22 cellular contexts compared by ENCODE assay signal in the genomic region with DNA sequence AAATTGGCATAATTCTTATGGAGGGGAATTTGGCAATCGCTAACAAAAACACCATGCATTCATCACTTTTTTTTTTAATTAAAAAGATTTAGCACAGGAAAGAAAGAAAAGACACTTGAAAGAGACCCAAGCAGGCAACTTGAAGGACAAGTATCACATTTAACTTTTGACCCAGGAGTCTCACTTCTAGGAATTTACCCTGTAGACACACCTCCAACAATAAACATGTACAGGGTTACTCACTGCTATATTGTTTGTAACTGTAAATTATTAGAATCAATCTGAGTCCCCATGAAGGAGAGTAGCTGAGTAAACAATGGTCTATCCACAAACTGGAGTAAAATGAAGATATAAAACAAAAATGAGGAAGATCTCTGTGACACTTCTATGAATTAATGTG.
"Had no signal": no experiment of that assay in that cellular context is flagged by ENCODE, and none has a peak within 500 bp of the region (broad histone marks: within the 10 kb centered on the region; RNA-seq: fewer than 3 reads in every experiment).

No MANE protein-coding gene starts in this region.

- H3K4me1 Mint-ChIP-seq: endodermal cell, mesothelial cell of epicardium had no signal

- DNase-seq: dermis blood vessel endothelial cell; dorsolateral prefrontal cortex; effector CD8-positive, alpha-beta T cell; effector memory CD8-positive, alpha-beta T cell; endodermal cell; foreskin keratinocyte; heart left ventricle; hypothalamus; immature natural killer cell; islet precursor cell; kidney; kidney glomerular epithelial cell; left lung; left ventricle myocardium superior; lower lobe of right lung; mesenchymal stem cell; naive thymus-derived CD4-positive, alpha-beta T cell had no signal

- H3K9me3 Mint-ChIP-seq: effector memory CD8-positive, alpha-beta T cell; immature natural killer cell; naive thymus-derived CD4-positive, alpha-beta T cell had no signal

- ATAC-seq: effector memory CD8-positive, alpha-beta T cell; foreskin keratinocyte; gastroesophageal sphincter; heart left ventricle; left lung; left ventricle myocardium superior; lower lobe of right lung; naive thymus-derived CD4-positive, alpha-beta T cell had no signal

- H3K4me3 ChIP-seq: coronary artery, dorsolateral prefrontal cortex, esophagus muscularis mucosa, gastroesophageal sphincter, heart left ventricle, hepatocyte, left lung, lower lobe of right lung had no signal

- H3K4me1 ChIP-seq: esophagus muscularis mucosa, gastroesophageal sphincter, left lung, lower lobe of right lung had no signal

- H3K4me2 ChIP-seq: hepatocyte had no signal

- H3K27me3 ChIP-seq: dorsolateral prefrontal cortex, esophagus muscularis mucosa, foreskin keratinocyte, gastroesophageal sphincter, heart left ventricle, hepatocyte, left lung had no signal

- H3K4me3 Mint-ChIP-seq: effector memory CD8-positive, alpha-beta T cell; endodermal cell; immature natural killer cell; mesothelial cell of epicardium had no signal

- H3K27ac Mint-ChIP-seq: effector memory CD8-positive, alpha-beta T cell; endodermal cell had no signal

- H3K9me3 ChIP-seq: esophagus muscularis mucosa, gastroesophageal sphincter, heart left ventricle, left lung, lower lobe of right lung had no signal

- H3K27ac ChIP-seq: coronary artery, dorsolateral prefrontal cortex, esophagus muscularis mucosa, foreskin keratinocyte, gastroesophageal sphincter, heart left ventricle, hepatocyte, left lung, lower lobe of right lung had no signal

- H2AFZ ChIP-seq: hepatocyte had no signal

- H3K27me3 Mint-ChIP-seq: effector memory CD8-positive, alpha-beta T cell; naive thymus-derived CD4-positive, alpha-beta T cell had no signal
